ENCODE assay signal across 8 cellular contexts in the genomic region with DNA sequence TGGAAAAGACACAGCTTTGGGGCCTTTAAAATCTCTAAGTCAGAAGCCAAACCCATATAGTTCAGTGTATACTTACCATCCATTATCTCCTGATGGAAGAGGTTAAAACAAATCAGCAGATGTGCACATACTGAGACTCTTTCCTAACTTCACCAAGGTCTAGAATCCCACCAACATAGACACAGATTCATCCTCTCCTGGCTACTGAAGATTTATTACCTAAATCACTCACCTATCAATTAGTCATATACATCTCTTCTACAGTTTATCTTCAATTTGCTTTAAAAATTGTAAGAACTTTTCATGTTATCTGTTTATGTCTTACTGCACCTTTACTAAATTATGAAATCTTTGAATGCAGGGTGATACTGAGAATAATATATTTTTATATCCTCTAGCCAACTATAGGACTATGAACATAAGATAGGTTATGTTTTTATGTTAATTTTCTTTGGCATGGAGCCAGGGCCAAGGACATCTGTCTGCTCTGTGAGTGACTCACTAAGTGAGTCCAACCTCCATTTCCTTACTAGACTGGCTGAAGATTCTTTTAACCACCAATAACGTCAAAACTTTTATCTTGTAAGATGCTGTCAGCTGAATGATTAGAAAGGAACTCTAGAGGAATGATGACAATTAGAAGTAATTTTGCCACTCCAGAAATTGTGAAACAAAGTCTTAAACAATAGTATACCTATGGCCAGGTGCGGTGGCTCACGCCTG.
DNase-seq lines count a peak whose midpoint lies in the region; ATAC-seq and TF ChIP-seq lines count a peak whose summit lies in the region.

No MANE protein-coding gene starts in this region.

- no peak overlapping the region for H3K4me2 ChIP-seq in IMR-90 (ENCODE audit: low read depth, low read length)

- intact Hi-C loops in CD4-positive, alpha-beta T cell (cut with DNase I, micrococcal nuclease): loop anchor here in 1 of 2 experiments (5.0 kb wide), 1 partner anchor 41 kb away; no protein-coding TSS in a partner anchor
- intact Hi-C loops in IMR-90 (cut with micrococcal nuclease): no loop called here

- no peak overlapping the region for H2BK5ac ChIP-seq in IMR-90 (ENCODE audit: low read depth, low read length, poor library complexity, severe bottlenecking)

- H3K4ac ChIP-seq in IMR-90 (ENCODE audit: low read depth, low read length): no peak overlapping the region

- no peaks in the 10 kb centered on the region for H3K9me3 Mint-ChIP-seq in CD4-positive, alpha-beta T cell
- H3K9me3 Mint-ChIP-seq in activated T-cell treated with anti-CD3 and anti-CD28 coated beads, Interleukin-2, amount 50 U/mL, for 72 hours: no peaks in the 10 kb centered on the region

- H2BK20ac ChIP-seq in IMR-90 (ENCODE audit: low read depth, low read length): no peak overlapping the region

- H3K9me3 ChIP-seq in CD4-positive, alpha-beta T cell (ENCODE audit: control insufficient read depth, low read length): no peaks in the 10 kb centered on the region
- H3K9me3 ChIP-seq in IMR-90 (ENCODE audit: control insufficient read depth, insufficient read depth, low read length): no peaks in the 10 kb centered on the region

- H3K27ac ChIP-seq in CD4-positive, alpha-beta T cell (ENCODE audit: low read depth, low read length): peak overlapping the region; percentile 16
- H3K27ac ChIP-seq in IMR-90 (ENCODE audit: insufficient read depth, low read length): no peak overlapping the region

- H3K56ac ChIP-seq in IMR-90 (ENCODE audit: extremely low read depth, insufficient read depth, low read length): no peak overlapping the region

- H3K4me3 ChIP-seq in IMR-90 (ENCODE audit: insufficient read depth, low read depth, low read length): no peak overlapping the region

- no peak overlapping the region for H3K4me3 Mint-ChIP-seq in CD4-positive, alpha-beta T cell
- peak overlapping the region; percentile 36 to 47 for H3K4me3 Mint-ChIP-seq in activated T-cell treated with anti-CD3 and anti-CD28 coated beads, Interleukin-2, amount 50 U/mL, for 72 hours

- TF ChIP-seq POLR2A in IMR-90 (IDR thresholded peaks at IDR 0.05; ENCODE audit: low read depth, low read length): no peak

- WGBS in IMR-90 (ENCODE audit: extremely low coverage in 2 of 2, insufficient read length in 1 of 2), 2 experiments: no CpG with 5 or more reads among the region's 3 CpGs

- peak overlapping the region; percentile 75 for H3K27ac Mint-ChIP-seq in CD4-positive, alpha-beta T cell
- H3K27ac Mint-ChIP-seq in activated T-cell treated with anti-CD3 and anti-CD28 coated beads, Interleukin-2, amount 50 U/mL, for 72 hours: peak overlapping the region; percentile 89

- no peak overlapping the region for H2BK15ac ChIP-seq in IMR-90 (ENCODE audit: low read depth, low read length)

- no peak overlapping the region for H2AK5ac ChIP-seq in IMR-90 (ENCODE audit: low read depth, low read length)

- H3K4me1 Mint-ChIP-seq in CD4-positive, alpha-beta T cell (ENCODE audit: low read depth): peaks cover 47% of the 10 kb centered on the region
- H3K4me1 Mint-ChIP-seq in activated T-cell treated with anti-CD3 and anti-CD28 coated beads, Interleukin-2, amount 50 U/mL, for 72 hours (ENCODE audit: low read depth): peaks cover 80% of the 10 kb centered on the region

- no peaks in the 10 kb centered on the region for H3K9me1 ChIP-seq in IMR-90 (ENCODE audit: insufficient read depth, low read length)

- H3K27me3 Mint-ChIP-seq in CD4-positive, alpha-beta T cell: no peaks in the 10 kb centered on the region
- H3K27me3 Mint-ChIP-seq in activated T-cell treated with anti-CD3 and anti-CD28 coated beads, Interleukin-2, amount 50 U/mL, for 72 hours (ENCODE audit: low read depth): no peaks in the 10 kb centered on the region

- H3K36me3 Mint-ChIP-seq in CD4-positive, alpha-beta T cell (ENCODE audit: low read depth): peaks cover 73% of the 10 kb centered on the region
- peaks cover 0 to 8% of the 10 kb centered on the region in 2 donors for H3K36me3 Mint-ChIP-seq in activated T-cell treated with anti-CD3 and anti-CD28 coated beads, Interleukin-2, amount 50 U/mL, for 72 hours (ENCODE audit: insufficient read depth in 2 of 2)

- DNase-seq in CD4-positive, alpha-beta T cell: peak in 6 of 10 experiments; percentile 9 to 35 (median 22)
- DNase-seq in IMR-90: peak; percentile 82
- DNase-seq in activated T-cell treated with anti-CD3 and anti-CD28 coated beads, Interleukin-2, amount 50 U/mL, for 72 hours: peak; percentile 37 to 48
- peak; percentile 86 for DNase-seq in iris pigment epithelial cell (ENCODE audit: low read depth)
- no peak for DNase-seq in mesenteric fat pad (ENCODE audit: low spot score)
- no peak for DNase-seq in G401 (ENCODE audit: low spot score)
- DNase-seq in SK-N-DZ (ENCODE audit: low spot score): no peak

- H2AFZ ChIP-seq in IMR-90 (replicated peaks; ENCODE audit: low read length, poor library complexity): no peak overlapping the region

- no peaks in the 10 kb centered on the region for H3K36me3 ChIP-seq in IMR-90 (ENCODE audit: control insufficient read depth, insufficient read depth, low read length)

- H3K27me3 ChIP-seq in CD4-positive, alpha-beta T cell (ENCODE audit: control insufficient read depth, insufficient read depth, low read length): no peaks in the 10 kb centered on the region
- no peaks in the 10 kb centered on the region for H3K27me3 ChIP-seq in IMR-90 (ENCODE audit: control insufficient read depth, insufficient read depth, low read length)

- H3K14ac ChIP-seq in IMR-90 (replicated peaks; ENCODE audit: low read depth, low read length): no peak overlapping the region

- H4K20me1 ChIP-seq in IMR-90 (ENCODE audit: insufficient read depth, low read length): no peaks in the 10 kb centered on the region

- H3K4me1 ChIP-seq in IMR-90 (ENCODE audit: control insufficient read depth, insufficient read depth, low read length): peaks cover 5% of the 10 kb centered on the region

- H4K8ac ChIP-seq in IMR-90 (ENCODE audit: low read depth in 2 of 2, low read length in 2 of 2): no peak overlapping the region

- ATAC-seq in CD4-positive, alpha-beta T cell (ENCODE audit: poor library complexity): peak; percentile 83
- no peak for ATAC-seq in IMR-90 (ENCODE audit: low read depth)
- peak; percentile 82 to 89 for ATAC-seq in activated T-cell treated with anti-CD3 and anti-CD28 coated beads, Interleukin-2, amount 50 U/mL, for 72 hours (replicated peaks in 1 of 2)
- ATAC-seq in HG03045 (IDR thresholded peaks at IDR 0.05; ENCODE audit: unreplicated experiment): no peak

- no peak overlapping the region for H4K91ac ChIP-seq in IMR-90 (ENCODE audit: insufficient read depth, low read depth, low read length)

- dilution Hi-C loops in IMR-90 (cut with HindIII; ENCODE audit: low sequenced_read_pairs, unreplicated experiment): no loop called here

- H3K79me1 ChIP-seq in IMR-90 (ENCODE audit: low read depth in 1 of 2, low read length in 2 of 2): peaks cover 4 to 10% of the 10 kb centered on the region in 2 experiments

- H3K9ac ChIP-seq in IMR-90 (ENCODE audit: low read depth, low read length): no peak overlapping the region

- H3K23ac ChIP-seq in IMR-90 (ENCODE audit: low read depth, low read length): no peak overlapping the region

- H4K5ac ChIP-seq in IMR-90 (ENCODE audit: low read depth, low read length): no peak overlapping the region

- H2BK120ac ChIP-seq in IMR-90 (ENCODE audit: low read depth, low read length): no peak overlapping the region

- no peak overlapping the region for H2AK9ac ChIP-seq in IMR-90 (replicated peaks; ENCODE audit: low read depth, low read length, poor library complexity)

- no TSS peak for BruUV-seq in IMR-90 (replicated peaks; lab: Mats Ljungman, UMichigan)

- CTCF ChIA-PET in CD4-positive, alpha-beta T cell (lab: Charles Lee): no interaction called here
- CTCF ChIA-PET in IMR-90 (lab: Yijun Ruan, JAX): no interaction called here

- no peak for TF ChIP-seq CTCF in CD4-positive, alpha-beta T cell (IDR thresholded peaks at IDR 0.05)
- TF ChIP-seq CTCF in IMR-90 (conservative IDR thresholded peaks at IDR 0.05; ENCODE audit: low read depth, low read length): no peak

- no peak overlapping the region for H3K18ac ChIP-seq in IMR-90 (ENCODE audit: low read depth, low read length)

- in situ Hi-C loops in IMR-90 (cut with MboI; ENCODE audit: low sequenced_read_pairs) (no loop called here), G401 (cut with HindIII; ENCODE audit: low sequenced_read_pairs) (no loop called here)

- no peak for TF ChIP-seq RAD21 in IMR-90 (IDR thresholded peaks at IDR 0.05; ENCODE audit: low read length)

- POLR2A ChIA-PET in CD4-positive, alpha-beta T cell (lab: Charles Lee): no interaction called here
- POLR2A ChIA-PET in IMR-90 (lab: Charles Lee; ENCODE audit: unreplicated experiment): no interaction called here

TF ChIP-seq in IMR-90, 13 proteins besides CTCF, POLR2A, EP300 and RAD21 (continues in another document):
- TF ChIP-seq MAZ (IDR thresholded peaks at IDR 0.05; ENCODE audit: borderline replicate concordance, low read depth, low read length) (no peak), CEBPB (IDR thresholded peaks at IDR 0.05; ENCODE audit: low read depth, low read length) (no peak), RFX5 (IDR thresholded peaks at IDR 0.05; ENCODE audit: low read depth, low read length) (no peak), NFE2L2 (IDR thresholded peaks at IDR 0.05; ENCODE audit: low read depth, low read length) (no peak), MAFK (IDR thresholded peaks at IDR 0.05; ENCODE audit: low read depth, low read length) (no peak), BHLHE40 (IDR thresholded peaks at IDR 0.05; ENCODE audit: low read depth, low read length) (no peak), SMC3 (IDR thresholded peaks at IDR 0.05; ENCODE audit: low read depth, low read length) (no peak), MXI1 (IDR thresholded peaks at IDR 0.05; ENCODE audit: borderline replicate concordance, low read depth, low read length) (no peak)
- TF ChIP-seq, protein P1, sequence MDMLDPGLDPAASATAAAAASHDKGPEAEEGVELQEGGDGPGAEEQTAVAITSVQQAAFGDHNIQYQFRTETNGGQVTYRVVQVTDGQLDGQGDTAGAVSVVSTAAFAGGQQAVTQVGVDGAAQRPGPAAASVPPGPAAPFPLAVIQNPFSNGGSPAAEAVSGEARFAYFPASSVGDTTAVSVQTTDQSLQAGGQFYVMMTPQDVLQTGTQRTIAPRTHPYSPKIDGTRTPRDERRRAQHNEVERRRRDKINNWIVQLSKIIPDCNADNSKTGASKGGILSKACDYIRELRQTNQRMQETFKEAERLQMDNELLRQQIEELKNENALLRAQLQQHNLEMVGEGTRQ (IDR thresholded peaks at IDR 0.05; ENCODE audit: low read depth, low read length): no peak
- TF ChIP-seq, protein P2, sequence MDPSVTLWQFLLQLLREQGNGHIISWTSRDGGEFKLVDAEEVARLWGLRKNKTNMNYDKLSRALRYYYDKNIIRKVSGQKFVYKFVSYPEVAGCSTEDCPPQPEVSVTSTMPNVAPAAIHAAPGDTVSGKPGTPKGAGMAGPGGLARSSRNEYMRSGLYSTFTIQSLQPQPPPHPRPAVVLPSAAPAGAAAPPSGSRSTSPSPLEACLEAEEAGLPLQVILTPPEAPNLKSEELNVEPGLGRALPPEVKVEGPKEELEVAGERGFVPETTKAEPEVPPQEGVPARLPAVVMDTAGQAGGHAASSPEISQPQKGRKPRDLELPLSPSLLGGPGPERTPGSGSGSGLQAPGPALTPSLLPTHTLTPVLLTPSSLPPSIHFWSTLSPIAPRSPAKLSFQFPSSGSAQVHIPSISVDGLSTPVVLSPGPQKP (IDR thresholded peaks at IDR 0.05; ENCODE audit: borderline replicate concordance, low read depth, low read length): no peak

Comparison
In these comparisons a context has a peak if more than half of its experiments do, and no peak if none do; other contexts are left out.
1. ATAC-seq: peak in CD4-positive, alpha-beta T cell (single experiment) and activated T-cell treated with anti-CD3 and anti-CD28 coated beads, Interleukin-2, amount 50 U/mL, for 72 hours (2 of 2); none in IMR-90 (single experiment) and HG03045 (single experiment).
2. DNase-seq: peak in CD4-positive, alpha-beta T cell (6 of 10), IMR-90 (single experiment), activated T-cell treated with anti-CD3 and anti-CD28 coated beads, Interleukin-2, amount 50 U/mL, for 72 hours (2 of 2) and iris pigment epithelial cell (single experiment); none in mesenteric fat pad (single experiment), G401 (single experiment) and SK-N-DZ (single experiment).